1 cellular context compared by ENCODE assay signal in the genomic region with DNA sequence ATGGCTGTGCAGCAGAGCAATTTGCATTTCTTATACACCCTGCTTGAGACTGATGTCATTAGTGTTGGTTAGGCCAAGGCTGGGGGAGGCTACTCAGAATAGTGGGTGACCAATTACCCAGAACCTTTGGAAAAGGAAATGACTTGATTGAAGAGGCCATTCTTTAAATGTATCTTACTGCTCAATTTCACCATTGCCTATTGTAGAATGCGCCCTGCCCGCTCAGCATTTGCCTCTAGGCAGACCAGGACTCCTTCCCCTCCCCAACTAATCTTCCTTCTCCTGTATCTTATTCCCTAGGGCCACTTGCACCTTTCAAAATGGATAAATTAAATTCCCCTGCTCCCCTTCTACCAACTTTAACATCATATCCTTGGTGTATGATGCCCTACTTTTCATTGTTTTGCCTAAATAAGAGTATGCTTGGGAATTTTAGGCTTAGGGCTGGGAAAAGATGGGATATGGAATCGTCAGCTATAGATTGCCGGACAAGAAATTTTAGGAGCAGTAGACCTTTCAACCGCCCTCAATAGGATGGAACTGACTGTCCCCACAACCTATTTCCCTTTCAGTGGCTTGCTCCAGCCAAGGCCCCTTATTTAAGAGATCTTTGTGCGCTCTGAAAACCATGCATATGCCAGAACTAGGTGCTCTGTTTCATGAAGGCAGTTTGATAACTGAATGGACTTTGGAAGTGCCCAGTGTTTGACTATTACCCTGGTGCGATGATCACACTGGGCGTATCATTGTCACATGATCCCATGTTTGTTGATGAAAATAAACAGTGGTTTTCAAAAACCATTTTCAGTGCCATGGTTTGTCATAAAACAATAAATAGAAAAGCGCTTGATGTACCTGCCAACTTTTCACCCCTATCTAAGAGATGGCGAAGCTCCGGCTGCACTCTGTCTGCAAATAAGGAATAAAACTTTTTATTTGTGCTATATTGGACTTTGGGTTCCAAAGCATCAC.
A peak's percentile ranks its signal among the peaks of the same experiment; 100 is the strongest.
TF ChIP-seq lines count a peak whose summit lies in the region.

No MANE protein-coding gene starts in this region.

TF ChIP-seq in HepG2, 621 proteins besides CTCF, POLR2A, EP300 and RAD21 (continued from another document and continues in another):
- TF ChIP-seq, protein P1, sequence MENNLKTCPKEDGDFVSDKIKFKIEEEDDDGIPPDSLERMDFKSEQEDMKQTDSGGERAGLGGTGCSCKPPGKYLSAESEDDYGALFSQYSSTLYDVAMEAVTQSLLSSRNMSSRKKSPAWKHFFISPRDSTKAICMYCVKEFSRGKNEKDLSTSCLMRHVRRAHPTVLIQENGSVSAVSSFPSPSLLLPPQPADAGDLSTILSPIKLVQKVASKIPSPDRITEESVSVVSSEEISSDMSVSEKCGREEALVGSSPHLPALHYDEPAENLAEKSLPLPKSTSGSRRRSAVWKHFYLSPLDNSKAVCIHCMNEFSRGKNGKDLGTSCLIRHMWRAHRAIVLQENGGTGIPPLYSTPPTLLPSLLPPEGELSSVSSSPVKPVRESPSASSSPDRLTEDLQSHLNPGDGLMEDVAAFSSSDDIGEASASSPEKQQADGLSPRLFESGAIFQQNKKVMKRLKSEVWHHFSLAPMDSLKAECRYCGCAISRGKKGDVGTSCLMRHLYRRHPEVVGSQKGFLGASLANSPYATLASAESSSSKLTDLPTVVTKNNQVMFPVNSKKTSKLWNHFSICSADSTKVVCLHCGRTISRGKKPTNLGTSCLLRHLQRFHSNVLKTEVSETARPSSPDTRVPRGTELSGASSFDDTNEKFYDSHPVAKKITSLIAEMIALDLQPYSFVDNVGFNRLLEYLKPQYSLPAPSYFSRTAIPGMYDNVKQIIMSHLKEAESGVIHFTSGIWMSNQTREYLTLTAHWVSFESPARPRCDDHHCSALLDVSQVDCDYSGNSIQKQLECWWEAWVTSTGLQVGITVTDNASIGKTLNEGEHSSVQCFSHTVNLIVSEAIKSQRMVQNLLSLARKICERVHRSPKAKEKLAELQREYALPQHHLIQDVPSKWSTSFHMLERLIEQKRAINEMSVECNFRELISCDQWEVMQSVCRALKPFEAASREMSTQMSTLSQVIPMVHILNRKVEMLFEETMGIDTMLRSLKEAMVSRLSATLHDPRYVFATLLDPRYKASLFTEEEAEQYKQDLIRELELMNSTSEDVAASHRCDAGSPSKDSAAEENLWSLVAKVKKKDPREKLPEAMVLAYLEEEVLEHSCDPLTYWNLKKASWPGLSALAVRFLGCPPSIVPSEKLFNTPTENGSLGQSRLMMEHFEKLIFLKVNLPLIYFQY (CRISPR knock-in tag; IDR thresholded peaks at IDR 0.05; ENCODE audit: borderline replicate concordance): peak; percentile 64; the same call in 1 of the 2 replicates
- TF ChIP-seq ZNF138 (CRISPR knock-in tag; IDR thresholded peaks at IDR 0.05; ENCODE audit: low read depth) (no peak), ZNF547 (CRISPR knock-in tag; IDR thresholded peaks at IDR 0.05) (no peak), ZNF550 (CRISPR knock-in tag; IDR thresholded peaks at IDR 0.05; ENCODE audit: borderline replicate concordance) (no peak), ZNF24 (IDR thresholded peaks at IDR 0.05) (no peak), KDM4B (CRISPR knock-in tag; IDR thresholded peaks at IDR 0.05) (no peak), SPEN (CRISPR knock-in tag; IDR thresholded peaks at IDR 0.05; ENCODE audit: low read depth) (0 out of 2 replicates have a peak, but pooled peaks have one; percentile 22), MAFG (CRISPR knock-in tag; IDR thresholded peaks at IDR 0.05) (no peak), TBX3 (IDR thresholded peaks at IDR 0.05; ENCODE audit: borderline replicate concordance) (no peak), HIVEP1 (CRISPR knock-in tag; IDR thresholded peaks at IDR 0.05) (no peak), ZNF350 (CRISPR knock-in tag; IDR thresholded peaks at IDR 0.05; ENCODE audit: borderline replicate concordance, low read depth) (no peak), RBM22 (optimal IDR thresholded peaks at IDR 0.05; ENCODE audit: low read length) (no peak), ZNF7 (CRISPR knock-in tag; IDR thresholded peaks at IDR 0.05) (no peak), MED1 (CRISPR knock-in tag; IDR thresholded peaks at IDR 0.05) (peak; percentile 94), ZNF263 (CRISPR knock-in tag; IDR thresholded peaks at IDR 0.05) (no peak), HNF4G (IDR thresholded peaks at IDR 0.05; ENCODE audit: borderline replicate concordance, low read depth, low read length) (peak; percentile 87), HNF4G (CRISPR knock-in tag; IDR thresholded peaks at IDR 0.05; ENCODE audit: borderline replicate concordance, low read depth) (peak; percentile 71; the same call in 1 of the 2 replicates), FOXK1 (CRISPR knock-in tag; IDR thresholded peaks at IDR 0.05; ENCODE audit: borderline replicate concordance, low read depth) (peak; percentile 83; the same call in 1 of the 2 replicates), ZSCAN21 (CRISPR knock-in tag; IDR thresholded peaks at IDR 0.05; ENCODE audit: borderline replicate concordance) (no peak), ATF7-NPFF (CRISPR knock-in tag; IDR thresholded peaks at IDR 0.05; ENCODE audit: low read depth) (no peak), ZSCAN22 (CRISPR knock-in tag; IDR thresholded peaks at IDR 0.05) (0 out of 2 replicates have a peak, but pooled peaks have one; percentile 11), ELF4 (CRISPR knock-in tag; IDR thresholded peaks at IDR 0.05; ENCODE audit: borderline replicate concordance) (no peak)
- TF ChIP-seq, protein P2, sequence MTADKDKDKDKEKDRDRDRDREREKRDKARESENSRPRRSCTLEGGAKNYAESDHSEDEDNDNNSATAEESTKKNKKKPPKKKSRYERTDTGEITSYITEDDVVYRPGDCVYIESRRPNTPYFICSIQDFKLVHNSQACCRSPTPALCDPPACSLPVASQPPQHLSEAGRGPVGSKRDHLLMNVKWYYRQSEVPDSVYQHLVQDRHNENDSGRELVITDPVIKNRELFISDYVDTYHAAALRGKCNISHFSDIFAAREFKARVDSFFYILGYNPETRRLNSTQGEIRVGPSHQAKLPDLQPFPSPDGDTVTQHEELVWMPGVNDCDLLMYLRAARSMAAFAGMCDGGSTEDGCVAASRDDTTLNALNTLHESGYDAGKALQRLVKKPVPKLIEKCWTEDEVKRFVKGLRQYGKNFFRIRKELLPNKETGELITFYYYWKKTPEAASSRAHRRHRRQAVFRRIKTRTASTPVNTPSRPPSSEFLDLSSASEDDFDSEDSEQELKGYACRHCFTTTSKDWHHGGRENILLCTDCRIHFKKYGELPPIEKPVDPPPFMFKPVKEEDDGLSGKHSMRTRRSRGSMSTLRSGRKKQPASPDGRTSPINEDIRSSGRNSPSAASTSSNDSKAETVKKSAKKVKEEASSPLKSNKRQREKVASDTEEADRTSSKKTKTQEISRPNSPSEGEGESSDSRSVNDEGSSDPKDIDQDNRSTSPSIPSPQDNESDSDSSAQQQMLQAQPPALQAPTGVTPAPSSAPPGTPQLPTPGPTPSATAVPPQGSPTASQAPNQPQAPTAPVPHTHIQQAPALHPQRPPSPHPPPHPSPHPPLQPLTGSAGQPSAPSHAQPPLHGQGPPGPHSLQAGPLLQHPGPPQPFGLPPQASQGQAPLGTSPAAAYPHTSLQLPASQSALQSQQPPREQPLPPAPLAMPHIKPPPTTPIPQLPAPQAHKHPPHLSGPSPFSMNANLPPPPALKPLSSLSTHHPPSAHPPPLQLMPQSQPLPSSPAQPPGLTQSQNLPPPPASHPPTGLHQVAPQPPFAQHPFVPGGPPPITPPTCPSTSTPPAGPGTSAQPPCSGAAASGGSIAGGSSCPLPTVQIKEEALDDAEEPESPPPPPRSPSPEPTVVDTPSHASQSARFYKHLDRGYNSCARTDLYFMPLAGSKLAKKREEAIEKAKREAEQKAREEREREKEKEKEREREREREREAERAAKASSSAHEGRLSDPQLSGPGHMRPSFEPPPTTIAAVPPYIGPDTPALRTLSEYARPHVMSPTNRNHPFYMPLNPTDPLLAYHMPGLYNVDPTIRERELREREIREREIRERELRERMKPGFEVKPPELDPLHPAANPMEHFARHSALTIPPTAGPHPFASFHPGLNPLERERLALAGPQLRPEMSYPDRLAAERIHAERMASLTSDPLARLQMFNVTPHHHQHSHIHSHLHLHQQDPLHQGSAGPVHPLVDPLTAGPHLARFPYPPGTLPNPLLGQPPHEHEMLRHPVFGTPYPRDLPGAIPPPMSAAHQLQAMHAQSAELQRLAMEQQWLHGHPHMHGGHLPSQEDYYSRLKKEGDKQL (CRISPR knock-in tag; IDR thresholded peaks at IDR 0.05; ENCODE audit: low read depth): no peak
- TF ChIP-seq, protein P3, sequence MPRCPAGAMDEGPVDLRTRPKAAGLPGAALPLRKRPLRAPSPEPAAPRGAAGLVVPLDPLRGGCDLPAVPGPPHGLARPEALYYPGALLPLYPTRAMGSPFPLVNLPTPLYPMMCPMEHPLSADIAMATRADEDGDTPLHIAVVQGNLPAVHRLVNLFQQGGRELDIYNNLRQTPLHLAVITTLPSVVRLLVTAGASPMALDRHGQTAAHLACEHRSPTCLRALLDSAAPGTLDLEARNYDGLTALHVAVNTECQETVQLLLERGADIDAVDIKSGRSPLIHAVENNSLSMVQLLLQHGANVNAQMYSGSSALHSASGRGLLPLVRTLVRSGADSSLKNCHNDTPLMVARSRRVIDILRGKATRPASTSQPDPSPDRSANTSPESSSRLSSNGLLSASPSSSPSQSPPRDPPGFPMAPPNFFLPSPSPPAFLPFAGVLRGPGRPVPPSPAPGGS (CRISPR knock-in tag; IDR thresholded peaks at IDR 0.05): no peak
- TF ChIP-seq, protein P4, sequence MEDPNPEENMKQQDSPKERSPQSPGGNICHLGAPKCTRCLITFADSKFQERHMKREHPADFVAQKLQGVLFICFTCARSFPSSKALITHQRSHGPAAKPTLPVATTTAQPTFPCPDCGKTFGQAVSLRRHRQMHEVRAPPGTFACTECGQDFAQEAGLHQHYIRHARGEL (CRISPR knock-in tag; IDR thresholded peaks at IDR 0.05): no peak
- TF ChIP-seq, protein P5, sequence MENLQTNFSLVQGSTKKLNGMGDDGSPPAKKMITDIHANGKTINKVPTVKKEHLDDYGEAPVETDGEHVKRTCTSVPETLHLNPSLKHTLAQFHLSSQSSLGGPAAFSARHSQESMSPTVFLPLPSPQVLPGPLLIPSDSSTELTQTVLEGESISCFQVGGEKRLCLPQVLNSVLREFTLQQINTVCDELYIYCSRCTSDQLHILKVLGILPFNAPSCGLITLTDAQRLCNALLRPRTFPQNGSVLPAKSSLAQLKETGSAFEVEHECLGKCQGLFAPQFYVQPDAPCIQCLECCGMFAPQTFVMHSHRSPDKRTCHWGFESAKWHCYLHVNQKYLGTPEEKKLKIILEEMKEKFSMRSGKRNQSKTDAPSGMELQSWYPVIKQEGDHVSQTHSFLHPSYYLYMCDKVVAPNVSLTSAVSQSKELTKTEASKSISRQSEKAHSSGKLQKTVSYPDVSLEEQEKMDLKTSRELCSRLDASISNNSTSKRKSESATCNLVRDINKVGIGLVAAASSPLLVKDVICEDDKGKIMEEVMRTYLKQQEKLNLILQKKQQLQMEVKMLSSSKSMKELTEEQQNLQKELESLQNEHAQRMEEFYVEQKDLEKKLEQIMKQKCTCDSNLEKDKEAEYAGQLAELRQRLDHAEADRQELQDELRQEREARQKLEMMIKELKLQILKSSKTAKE (CRISPR knock-in tag; IDR thresholded peaks at IDR 0.05; ENCODE audit: borderline replicate concordance): no peak
- TF ChIP-seq, protein P6, sequence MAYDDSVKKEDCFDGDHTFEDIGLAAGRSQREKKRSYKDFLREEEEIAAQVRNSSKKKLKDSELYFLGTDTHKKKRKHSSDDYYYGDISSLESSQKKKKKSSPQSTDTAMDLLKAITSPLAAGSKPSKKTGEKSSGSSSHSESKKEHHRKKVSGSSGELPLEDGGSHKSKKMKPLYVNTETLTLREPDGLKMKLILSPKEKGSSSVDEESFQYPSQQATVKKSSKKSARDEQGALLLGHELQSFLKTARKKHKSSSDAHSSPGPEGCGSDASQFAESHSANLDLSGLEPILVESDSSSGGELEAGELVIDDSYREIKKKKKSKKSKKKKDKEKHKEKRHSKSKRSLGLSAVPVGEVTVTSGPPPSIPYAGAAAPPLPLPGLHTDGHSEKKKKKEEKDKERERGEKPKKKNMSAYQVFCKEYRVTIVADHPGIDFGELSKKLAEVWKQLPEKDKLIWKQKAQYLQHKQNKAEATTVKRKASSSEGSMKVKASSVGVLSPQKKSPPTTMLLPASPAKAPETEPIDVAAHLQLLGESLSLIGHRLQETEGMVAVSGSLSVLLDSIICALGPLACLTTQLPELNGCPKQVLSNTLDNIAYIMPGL (CRISPR knock-in tag; IDR thresholded peaks at IDR 0.05; ENCODE audit: borderline replicate concordance in 1 of 2, low read depth in 1 of 2): 0 out of 4 replicates have a peak, but pooled peaks of 1 of the 2 experiments have one; percentile 29
- TF ChIP-seq, protein P7, sequence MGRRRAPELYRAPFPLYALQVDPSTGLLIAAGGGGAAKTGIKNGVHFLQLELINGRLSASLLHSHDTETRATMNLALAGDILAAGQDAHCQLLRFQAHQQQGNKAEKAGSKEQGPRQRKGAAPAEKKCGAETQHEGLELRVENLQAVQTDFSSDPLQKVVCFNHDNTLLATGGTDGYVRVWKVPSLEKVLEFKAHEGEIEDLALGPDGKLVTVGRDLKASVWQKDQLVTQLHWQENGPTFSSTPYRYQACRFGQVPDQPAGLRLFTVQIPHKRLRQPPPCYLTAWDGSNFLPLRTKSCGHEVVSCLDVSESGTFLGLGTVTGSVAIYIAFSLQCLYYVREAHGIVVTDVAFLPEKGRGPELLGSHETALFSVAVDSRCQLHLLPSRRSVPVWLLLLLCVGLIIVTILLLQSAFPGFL (CRISPR knock-in tag; IDR thresholded peaks at IDR 0.05): no peak
- TF ChIP-seq, protein P8, sequence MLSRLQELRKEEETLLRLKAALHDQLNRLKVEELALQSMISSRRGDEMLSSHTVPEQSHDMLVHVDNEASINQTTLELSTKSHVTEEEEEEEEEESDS (CRISPR knock-in tag; IDR thresholded peaks at IDR 0.05; ENCODE audit: borderline replicate concordance): no peak
- TF ChIP-seq, protein P9, sequence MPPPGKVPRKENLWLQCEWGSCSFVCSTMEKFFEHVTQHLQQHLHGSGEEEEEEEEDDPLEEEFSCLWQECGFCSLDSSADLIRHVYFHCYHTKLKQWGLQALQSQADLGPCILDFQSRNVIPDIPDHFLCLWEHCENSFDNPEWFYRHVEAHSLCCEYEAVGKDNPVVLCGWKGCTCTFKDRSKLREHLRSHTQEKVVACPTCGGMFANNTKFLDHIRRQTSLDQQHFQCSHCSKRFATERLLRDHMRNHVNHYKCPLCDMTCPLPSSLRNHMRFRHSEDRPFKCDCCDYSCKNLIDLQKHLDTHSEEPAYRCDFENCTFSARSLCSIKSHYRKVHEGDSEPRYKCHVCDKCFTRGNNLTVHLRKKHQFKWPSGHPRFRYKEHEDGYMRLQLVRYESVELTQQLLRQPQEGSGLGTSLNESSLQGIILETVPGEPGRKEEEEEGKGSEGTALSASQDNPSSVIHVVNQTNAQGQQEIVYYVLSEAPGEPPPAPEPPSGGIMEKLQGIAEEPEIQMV (CRISPR knock-in tag; IDR thresholded peaks at IDR 0.05; ENCODE audit: low read depth): no peak
- TF ChIP-seq, protein P10, sequence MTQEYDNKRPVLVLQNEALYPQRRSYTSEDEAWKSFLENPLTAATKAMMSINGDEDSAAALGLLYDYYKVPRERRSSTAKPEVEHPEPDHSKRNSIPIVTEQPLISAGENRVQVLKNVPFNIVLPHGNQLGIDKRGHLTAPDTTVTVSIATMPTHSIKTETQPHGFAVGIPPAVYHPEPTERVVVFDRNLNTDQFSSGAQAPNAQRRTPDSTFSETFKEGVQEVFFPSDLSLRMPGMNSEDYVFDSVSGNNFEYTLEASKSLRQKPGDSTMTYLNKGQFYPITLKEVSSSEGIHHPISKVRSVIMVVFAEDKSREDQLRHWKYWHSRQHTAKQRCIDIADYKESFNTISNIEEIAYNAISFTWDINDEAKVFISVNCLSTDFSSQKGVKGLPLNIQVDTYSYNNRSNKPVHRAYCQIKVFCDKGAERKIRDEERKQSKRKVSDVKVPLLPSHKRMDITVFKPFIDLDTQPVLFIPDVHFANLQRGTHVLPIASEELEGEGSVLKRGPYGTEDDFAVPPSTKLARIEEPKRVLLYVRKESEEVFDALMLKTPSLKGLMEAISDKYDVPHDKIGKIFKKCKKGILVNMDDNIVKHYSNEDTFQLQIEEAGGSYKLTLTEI (CRISPR knock-in tag; conservative IDR thresholded peaks at IDR 0.05): no peak
